In genomic region chr4:80206111-80206510, GRCh38 we compare ENCODE assay signal across 24 cellular contexts.
"Had no signal": no experiment of that assay in that cellular context is flagged by ENCODE, and none has a peak within 500 bp of the region (broad histone marks: within the 10 kb centered on the region; RNA-seq: fewer than 3 reads in every experiment).

No MANE protein-coding gene starts in this region.

- H3K27ac Mint-ChIP-seq: naive thymus-derived CD8-positive, alpha-beta T cell; nephron progenitor cell; stimulated activated memory B cell treated with anti-CD40 and anti-IgM and Interleukin-4, amounts not matched to agents 10 μg/mL and 1 μg/mL and 100 μg/mL, for 72 hours; type B pancreatic cell had no signal

- H3K27ac ChIP-seq: epithelial cell of prostate, ovary, skin epidermis, spleen, testis, tibial artery had no signal

- H3K36me3 Mint-ChIP-seq: naive thymus-derived CD8-positive, alpha-beta T cell; stimulated activated memory B cell treated with anti-CD40 and anti-IgM and Interleukin-4, amounts not matched to agents 10 μg/mL and 1 μg/mL and 100 μg/mL, for 72 hours had no signal

- ATAC-seq: esophagus mucosa; left lobe of liver; naive thymus-derived CD8-positive, alpha-beta T cell; stimulated activated memory B cell treated with anti-CD40 and anti-IgM and Interleukin-4, amounts not matched to agents 10 μg/mL and 1 μg/mL and 100 μg/mL, for 72 hours; stimulated activated naive CD8-positive, alpha-beta T cell treated with anti-CD3 and anti-CD28 coated beads, Interleukin-15, Interleukin-2, amounts not matched to agents 100 U/mL and 50 U/mL, for 24 hours had no signal

- H3K9me3 Mint-ChIP-seq: naive thymus-derived CD8-positive, alpha-beta T cell; stimulated activated memory B cell treated with anti-CD40 and anti-IgM and Interleukin-4, amounts not matched to agents 10 μg/mL and 1 μg/mL and 100 μg/mL, for 72 hours; type B pancreatic cell had no signal

- H3K4me3 ChIP-seq: ovary, sigmoid colon, skin epidermis, spleen, tibial artery had no signal

- DNase-seq: dorsolateral prefrontal cortex; effector CD4-positive, alpha-beta T cell; foreskin fibroblast; head of caudate nucleus; kidney; naive thymus-derived CD8-positive, alpha-beta T cell; nephron progenitor cell; nucleus accumbens; ovary; spleen; stimulated activated CD4-positive, alpha-beta T cell treated with anti-CD3 and anti-CD28 coated beads, Interleukin-4, amount 100 ng/mL, for 4 hours; stimulated activated naive CD8-positive, alpha-beta T cell treated with anti-CD3 and anti-CD28 coated beads, Interleukin-15, Interleukin-2, amounts not matched to agents 100 U/mL and 50 U/mL, for 24 hours; substantia nigra; testis; tibial artery had no signal

- H3K4me3 Mint-ChIP-seq: naive thymus-derived CD8-positive, alpha-beta T cell; nephron progenitor cell; stimulated activated memory B cell treated with anti-CD40 and anti-IgM and Interleukin-4, amounts not matched to agents 10 μg/mL and 1 μg/mL and 100 μg/mL, for 72 hours; type B pancreatic cell had no signal

- H3K27me3 ChIP-seq: ovary, sigmoid colon, testis had no signal

- H3K9me3 ChIP-seq: gastrocnemius medialis, ovary, psoas muscle, sigmoid colon, spleen, testis, tibial artery had no signal

- H3K4me1 ChIP-seq: psoas muscle, testis had no signal

- H3K36me3 ChIP-seq: gastrocnemius medialis, ovary, sigmoid colon, spleen, tibial artery had no signal
